17 cellular contexts compared by ENCODE assay signal in the genomic region with DNA sequence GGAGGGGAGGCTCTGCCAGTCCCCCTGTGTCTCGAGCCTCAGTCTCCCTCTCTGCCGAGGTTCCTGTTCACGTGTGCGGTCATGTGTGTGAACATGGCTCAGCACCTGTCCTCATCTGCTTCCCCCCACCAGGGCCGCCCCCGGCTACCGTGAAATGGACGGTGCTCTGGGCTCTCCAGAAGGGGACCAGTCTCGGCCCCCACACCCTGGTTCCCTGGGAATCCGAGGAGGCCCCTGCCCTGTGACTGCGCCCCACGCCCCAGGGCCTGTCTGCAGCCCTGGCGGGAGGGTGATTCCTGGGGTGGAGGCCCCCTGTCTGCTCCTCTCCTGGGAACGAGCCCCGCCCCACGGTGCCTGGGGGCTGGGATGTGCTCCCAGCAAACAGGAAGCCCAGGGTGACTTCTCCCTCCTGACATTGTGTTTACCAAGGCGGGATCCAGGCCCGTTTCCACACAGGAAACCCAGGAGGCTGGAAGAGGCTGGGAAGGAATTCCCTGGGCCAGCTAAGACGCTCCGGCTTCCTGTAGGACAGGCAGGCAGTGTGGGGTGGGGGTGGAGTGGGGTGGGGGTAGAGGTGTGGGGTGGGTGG. TPM values are rescaled to one million over a fixed set of nuclear protein-coding genes. Genes with fewer than 3 reads are reported as not detected.
DNase-seq lines count a peak whose midpoint lies in the region; ATAC-seq and TF ChIP-seq lines count a peak whose summit lies in the region.
"Had no signal": no experiment of that assay in that cellular context is flagged by ENCODE, and none has a peak within 500 bp of the region (broad histone marks: within the 10 kb centered on the region; RNA-seq: fewer than 3 reads in every experiment).

No MANE protein-coding gene starts in this region.

- peak overlapping the region; percentile 14 to 18 for H3K18ac ChIP-seq in mesenchymal stem cell (ENCODE audit: low read depth in 1 of 2, low read length in 2 of 2)

- TF ChIP-seq CTCF in fibroblast of pulmonary artery (IDR thresholded peaks at IDR 0.05; ENCODE audit: low read length, missing control alignments), result no peak

- no peak overlapping the region for H3K14ac ChIP-seq in mesenchymal stem cell (ENCODE audit: low read length in 2 of 2)

- no peak overlapping the region for H2AK5ac ChIP-seq in mesenchymal stem cell (ENCODE audit: low read length, severe bottlenecking)

- H2AFZ ChIP-seq in mesenchymal stem cell (ENCODE audit: low read depth, low read length), result no peak overlapping the region

- 57% methylated on average over 20 of the region's 20 CpGs for WGBS in mesenchymal stem cell

- H3K4me2 ChIP-seq in mesenchymal stem cell (ENCODE audit: low read length, poor library complexity, severe bottlenecking), result no peak overlapping the region

- H2BK5ac ChIP-seq in mesenchymal stem cell (ENCODE audit: low read depth, low read length, poor library complexity, severe bottlenecking), result no peak overlapping the region

- ATAC-seq in GM21528 (IDR thresholded peaks at IDR 0.05; ENCODE audit: low FRiP score, unreplicated experiment), result no peak

- H3K36me3 ChIP-seq in mesenchymal stem cell (ENCODE audit: control insufficient read depth in 1 of 2, insufficient read depth in 2 of 2, low read depth in 1 of 2, low read length in 2 of 2), result no peaks in the 10 kb centered on the region
- H3K36me3 ChIP-seq: HAP-1 had no signal

- H3K9ac ChIP-seq in mesenchymal stem cell (ENCODE audit: low read length), result no peak overlapping the region

- H4K91ac ChIP-seq in mesenchymal stem cell (ENCODE audit: low read length), result no peak overlapping the region

- peak overlapping the region; percentile 60 for H4K8ac ChIP-seq in mesenchymal stem cell (ENCODE audit: low read length)

- peaks cover 0 to 10% of the 10 kb centered on the region in 2 experiments for H3K27me3 ChIP-seq in mesenchymal stem cell (ENCODE audit: control insufficient read depth in 1 of 2, insufficient read depth in 1 of 2, low read length in 2 of 2)

- peak overlapping the region; percentile 23 for H2BK15ac ChIP-seq in mesenchymal stem cell (ENCODE audit: low read depth, poor library complexity, severe bottlenecking)

- no peak overlapping the region for H3K27ac ChIP-seq in mesenchymal stem cell (ENCODE audit: low read length, poor library complexity, severe bottlenecking)

- H3K9me3 ChIP-seq in mesenchymal stem cell (ENCODE audit: control insufficient read depth, low read length), result no peaks in the 10 kb centered on the region
- H3K9me3 ChIP-seq: HAP-1 had no signal

- H3K4me3 ChIP-seq in fibroblast of pulmonary artery (replicated peaks; ENCODE audit: low read depth, low read length), result no peak overlapping the region
- no peak overlapping the region for H3K4me3 ChIP-seq in mesenchymal stem cell (ENCODE audit: insufficient read depth in 1 of 2, low read depth in 1 of 2, low read length in 2 of 2)
- H3K4me3 ChIP-seq: HAP-1 had no signal

- DNase-seq in ELF-1 (ENCODE audit: low read depth, low spot score) (peak; percentile 61), HT-29 (ENCODE audit: low spot score) (peak; percentile 6), fibroblast of pulmonary artery (ENCODE audit: low read depth) (peak; percentile 25), mesenchymal stem cell (peak; percentile 6), GM03348 (ENCODE audit: low spot score) (no peak), cerebellum (ENCODE audit: low spot score) (no peak), NCI-H2196 (lab: John Stamatoyannopoulos, UW; ENCODE audit: unreplicated experiment) (no peak)
- DNase-seq: activated CD4-positive, alpha-beta T cell treated with anti-CD3 and anti-CD28 coated beads for 1 hour; caudate nucleus; CD4-positive, alpha-beta memory T cell; mammary epithelial cell; NCI-H2081; stimulated activated naive CD4-positive, alpha-beta T cell treated with Interleukin-2 at 50 U/mL for 16 hours; T-helper 1 cell had no signal

- H3K4me1 ChIP-seq in mesenchymal stem cell (ENCODE audit: control insufficient read depth, insufficient read depth, low read depth, low read length), result peaks cover 3% of the 10 kb centered on the region
- H3K4me1 ChIP-seq: HAP-1 had no signal

- H3K23ac ChIP-seq in mesenchymal stem cell (ENCODE audit: low read length in 2 of 2), result no peak overlapping the region

- H3K4ac ChIP-seq in mesenchymal stem cell (ENCODE audit: low read depth in 1 of 2, low read length in 2 of 2), result peak overlapping the region in 1 of 2 experiments; percentile 69

- peak overlapping the region in 1 of 2 experiments; percentile 18 for H2BK12ac ChIP-seq in mesenchymal stem cell (ENCODE audit: low read length in 2 of 2)

- no peaks in the 10 kb centered on the region for H3K79me1 ChIP-seq in mesenchymal stem cell (replicated peaks; ENCODE audit: low read length, poor library complexity, severe bottlenecking)

- no peak overlapping the region for H2BK120ac ChIP-seq in mesenchymal stem cell (ENCODE audit: low read depth, low read length)

RNA-seq across cellular contexts. Expression of gene KIF26A, which starts 46.6 kb away (rescaled TPM):
- not detected in 2 replicates for total RNA-seq in HT-29 (2014; rRNA removed; shearing (Covaris generic))
- 1.7 TPM for polyA plus RNA-seq in mesenchymal stem cell (2013, experiment 1 of 2)
- polyA plus RNA-seq in mesenchymal stem cell (2013, experiment 2 of 2), result 1.7 TPM
- total RNA-seq in cerebellum, result 4.5 TPM
- total RNA-seq: OCI-LY7 had no signal

Comparison
In these comparisons a context has a peak if more than half of its experiments do, and no peak if none do; other contexts are left out.
1. DNase-seq: peak in ELF-1 (single experiment), HT-29 (single experiment), fibroblast of pulmonary artery (single experiment) and mesenchymal stem cell (single experiment); none in GM03348 (single experiment), cerebellum (single experiment) and NCI-H2196 (single experiment).